In genomic region chr9:130287736-130288135, GRCh38 we compare ENCODE assay signal across 18 cellular contexts. TPM values are rescaled to one million over a fixed set of nuclear protein-coding genes. Genes with fewer than 3 reads are reported as not detected.
A peak's percentile ranks its signal among the peaks of the same experiment; 100 is the strongest.
DNase-seq lines count a peak whose midpoint lies in the region; ATAC-seq and TF ChIP-seq lines count a peak whose summit lies in the region.
"Had no signal": no experiment of that assay in that cellular context is flagged by ENCODE, and none has a peak within 500 bp of the region (broad histone marks: within the 10 kb centered on the region; RNA-seq: fewer than 3 reads in every experiment).

No MANE protein-coding gene starts in this region.

- intact Hi-C loops in lower lobe of right lung (cut with DNase I) = no loop called here

- H3K36me3 ChIP-seq in lower lobe of right lung = no peaks in the 10 kb centered on the region
- H3K36me3 ChIP-seq: colonic mucosa, vagina had no signal

- H3K27me3 ChIP-seq in lower lobe of right lung (ENCODE audit: low read depth) = peaks cover 22% of the 10 kb centered on the region
- H3K27me3 ChIP-seq: colonic mucosa, vagina had no signal

- peak; percentile 99 for DNase-seq in DMS79 (lab: John Stamatoyannopoulos, UW)
- DNase-seq in NCI-H1105 treated with DMSO at 0.1 percent for 48 hours (lab: John Stamatoyannopoulos, UW) = peak; percentile 83
- DNase-seq in SHP77 (lab: John Stamatoyannopoulos, UW) = peak; percentile 72 to 75
- DNase-seq in lower lobe of right lung = no peak
- no peak for DNase-seq in stimulated activated CD4-positive, alpha-beta T cell treated with anti-CD3 and anti-CD28 coated beads, Interleukin-1b, Interleukin-23, amount 100 ng/mL, for 48 hours
- DNase-seq in SW480 (ENCODE audit: low spot score) = no peak
- DNase-seq in NAMALWA (ENCODE audit: low spot score) = no peak
- DNase-seq: activated CD8-positive, alpha-beta memory T cell treated with anti-CD3 and anti-CD28 coated beads, Interleukin-2, amount 10 ng/mL, durations not matched to agents 7 days and 5 days; activated gamma-delta T cell; anterior cingulate cortex; colonic mucosa; NCI-H2227 treated with DMSO at 0.1 percent for 48 hours had no signal

- peaks cover 32% of the 10 kb centered on the region for H3K4me1 ChIP-seq in lower lobe of right lung
- H3K4me1 ChIP-seq: colonic mucosa had no signal

- H3K27ac ChIP-seq in lower lobe of right lung = peak overlapping the region; percentile 76
- H3K27ac ChIP-seq: colonic mucosa, epithelial cell of prostate, KMS-11, skin epidermis, vagina had no signal

- ATAC-seq in lower lobe of right lung (no peak), GM19455 (IDR thresholded peaks at IDR 0.05; ENCODE audit: unreplicated experiment) (no peak)
- ATAC-seq: activated CD8-positive, alpha-beta memory T cell treated with anti-CD3 and anti-CD28 coated beads, Interleukin-2, amount 10 ng/mL, durations not matched to agents 7 days and 5 days had no signal

- no peaks in the 10 kb centered on the region for H3K9me3 ChIP-seq in lower lobe of right lung
- H3K9me3 ChIP-seq: colonic mucosa, vagina had no signal

- no peak for TF ChIP-seq CTCF in lower lobe of right lung (IDR thresholded peaks at IDR 0.05)

- no peak overlapping the region for H3K4me3 ChIP-seq in lower lobe of right lung
- H3K4me3 ChIP-seq: colonic mucosa, skin epidermis, vagina had no signal

RNA-seq across cellular contexts. Expression of gene HMCN2, which starts 22.2 kb away (rescaled TPM):
- 4.7 TPM for total RNA-seq in lower lobe of right lung
- total RNA-seq: activated CD8-positive, alpha-beta memory T cell treated with anti-CD3 and anti-CD28 coated beads, Interleukin-2, amount 10 ng/mL, durations not matched to agents 7 days and 5 days; B cell had no signal

Comparison
In these comparisons a context has a peak if more than half of its experiments do, and no peak if none do; other contexts are left out.
1. DNase-seq: peak in DMS79 (single experiment), NCI-H1105 treated with DMSO at 0.1 percent for 48 hours (single experiment) and SHP77 (2 of 2); none in lower lobe of right lung (single experiment), stimulated activated CD4-positive, alpha-beta T cell treated with anti-CD3 and anti-CD28 coated beads, Interleukin-1b, Interleukin-23, amount 100 ng/mL, for 48 hours (single experiment), SW480 (single experiment) and NAMALWA (single experiment).